Comparison of ENCODE assay signal across 19 cellular contexts in the genomic region with DNA sequence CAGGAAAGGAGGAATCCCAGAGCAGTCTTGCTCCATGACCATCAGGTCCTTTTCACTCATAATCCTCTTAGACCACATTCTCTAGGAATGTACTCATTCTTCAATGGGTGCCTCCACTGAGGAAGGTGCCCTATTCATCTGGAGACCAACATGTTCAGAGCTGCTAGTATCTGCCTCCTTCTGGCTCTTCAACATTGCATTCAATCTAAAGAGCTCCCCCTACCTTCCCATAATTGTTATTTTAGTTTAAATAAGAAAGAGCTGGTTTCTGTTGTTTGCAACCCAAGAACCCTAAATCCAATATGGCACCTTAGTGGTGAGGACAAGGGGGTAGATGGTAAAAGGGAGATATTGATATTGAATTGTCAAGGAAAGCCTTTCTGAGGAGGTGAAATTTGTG.
A peak's percentile ranks its signal among the peaks of the same experiment; 100 is the strongest.
DNase-seq lines count a peak whose midpoint lies in the region; ATAC-seq and TF ChIP-seq lines count a peak whose summit lies in the region.
"Had no signal": no experiment of that assay in that cellular context is flagged by ENCODE, and none has a peak within 500 bp of the region (broad histone marks: within the 10 kb centered on the region; RNA-seq: fewer than 3 reads in every experiment).

No MANE protein-coding gene starts in this region.

- H3K23me2 ChIP-seq in H9 (ENCODE audit: insufficient read length, low read depth, low read length, poor library complexity, severe bottlenecking): no peaks in the 10 kb centered on the region

- H3K4me1 ChIP-seq in H9 (ENCODE audit: insufficient read depth, low read length) (peaks cover 2% of the 10 kb centered on the region; the same call in 1 of the 2 replicates), OCI-LY1 (ENCODE audit: insufficient read depth, low read length, severe bottlenecking) (no peaks in the 10 kb centered on the region)
- H3K4me1 ChIP-seq: BLaER1 had no signal

- no peak overlapping the region for H2AK5ac ChIP-seq in H9 (ENCODE audit: insufficient read length, low read length)

- H2BK20ac ChIP-seq in H9 (ENCODE audit: low read depth, low read length, poor library complexity, severe bottlenecking): no peak overlapping the region

- H3K27me3 Mint-ChIP-seq in H9 (ENCODE audit: low read depth): peaks cover 2% of the 10 kb centered on the region; the same call in 1 of the 2 replicates

- no peak overlapping the region for H3K4me2 ChIP-seq in H9 (ENCODE audit: insufficient read depth, insufficient read length, low read length)
- no peak overlapping the region for H3K4me2 ChIP-seq in OCI-LY1 (ENCODE audit: low read length)
- H3K4me2 ChIP-seq: BLaER1 had no signal

- H3K4me3 ChIP-seq in OCI-LY1 (ENCODE audit: low read depth, low read length, poor library complexity, severe bottlenecking) (no peak overlapping the region), epithelial cell of proximal tubule (ENCODE audit: low read depth, low read length) (no peak overlapping the region)
- H3K4me3 ChIP-seq: BLaER1 had no signal

- H3K79me1 ChIP-seq in H9 (ENCODE audit: insufficient read depth, low read depth, low read length, poor library complexity, severe bottlenecking): no peaks in the 10 kb centered on the region

- H3F3A ChIP-seq in OCI-LY1 (ENCODE audit: insufficient read depth, low read length): no peaks in the 10 kb centered on the region

- H3K9me2 ChIP-seq in OCI-LY1 (ENCODE audit: low read depth, low read length): no peaks in the 10 kb centered on the region

- H3T11ph ChIP-seq in H9 (ENCODE audit: low read length): no peak overlapping the region

- no peak overlapping the region for H2BK12ac ChIP-seq in H9 (ENCODE audit: insufficient read length, low read depth, low read length)

- peaks cover 9 to 19% of the 10 kb centered on the region in 2 experiments for H3K4me1 Mint-ChIP-seq in H9
- H3K4me1 Mint-ChIP-seq: CD8-positive, alpha-beta memory T cell had no signal

- TF ChIP-seq CTCF in H9 (conservative IDR thresholded peaks at IDR 0.05) (peak; percentile 28; the same call in 2 of the 3 replicates), OCI-LY1 (IDR thresholded peaks at IDR 0.05; ENCODE audit: low read length) (peak; percentile 7; the same call in 1 of the 2 replicates), epithelial cell of proximal tubule (conservative IDR thresholded peaks at IDR 0.05; ENCODE audit: low read depth, low read length) (peak; percentile 13)

- peaks cover 0 to 8% (median 0%) of the 10 kb centered on the region in 3 experiments; a peak in 1 of 7 replicates for H3K36me3 Mint-ChIP-seq in H9 (ENCODE audit: insufficient read depth in 1 of 3, low read depth in 3 of 3)
- H3K36me3 Mint-ChIP-seq: CD8-positive, alpha-beta memory T cell had no signal

- no peak overlapping the region for H3K23ac ChIP-seq in H9 (ENCODE audit: insufficient read length, low read depth, low read length)

- peaks cover 0 to 3% of the 10 kb centered on the region in 2 experiments; a peak in 3 of 5 replicates for H3K9me3 Mint-ChIP-seq in H9
- H3K9me3 Mint-ChIP-seq: CD8-positive, alpha-beta memory T cell; T-helper 1 cell treated with Interleukin-12 subunit alpha and Interleukin-12 subunit beta and Interleukin-4 antibody, amounts not matched to agents 30 μg/mL and 1 μg/mL, for 36 hours had no signal

- H2BK5ac ChIP-seq in H9 (ENCODE audit: insufficient read length, low read length): no peak overlapping the region

- H2AFZ ChIP-seq in H9 (ENCODE audit: low read length): no peak overlapping the region
- no peak overlapping the region for H2AFZ ChIP-seq in OCI-LY1 (ENCODE audit: low read length)

- no peak overlapping the region for H3K14ac ChIP-seq in H9 (ENCODE audit: insufficient read depth, low read length)

- H3K56ac ChIP-seq in H9 (ENCODE audit: insufficient read length, low read depth, low read length): no peak overlapping the region

- H4K91ac ChIP-seq in H9 (ENCODE audit: insufficient read length, low read depth, low read length): no peak overlapping the region

- no peak for DNase-seq in H9
- no peak for DNase-seq in epithelial cell of proximal tubule (ENCODE audit: low read depth)
- DNase-seq in CD1c-positive myeloid dendritic cell (ENCODE audit: extremely low spot score): no peak
- DNase-seq: CD8-positive, alpha-beta memory T cell; DND-41; GF-D8; H7; NCI-H1092 treated with DMSO at 0.1 percent for 48 hours; NCI-H2081 treated with DMSO at 0.1 percent for 48 hours; NCI-H510A treated with DMSO at 0.1 percent for 48 hours; NCI-H82; SIG-M5 had no signal

- H3K27ac Mint-ChIP-seq in H9: peak overlapping the region in 1 of 3 experiments; percentile 9; a peak in 1 of 7 replicates
- H3K27ac Mint-ChIP-seq: CD8-positive, alpha-beta memory T cell; T-helper 1 cell treated with Interleukin-12 subunit alpha and Interleukin-12 subunit beta and Interleukin-4 antibody, amounts not matched to agents 30 μg/mL and 1 μg/mL, for 36 hours had no signal

- no peak overlapping the region for H3K4ac ChIP-seq in H9 (ENCODE audit: low read depth, low read length)

- H4K5ac ChIP-seq in H9 (ENCODE audit: insufficient read length, low read depth, low read length): no peak overlapping the region

- H3K36me3 ChIP-seq in OCI-LY1 (ENCODE audit: insufficient read depth, low read length): no peaks in the 10 kb centered on the region
- H3K36me3 ChIP-seq: BLaER1 had no signal

- H3K4me3 Mint-ChIP-seq in H9: no peak overlapping the region
- H3K4me3 Mint-ChIP-seq: CD8-positive, alpha-beta memory T cell; T-helper 1 cell treated with Interleukin-12 subunit alpha and Interleukin-12 subunit beta and Interleukin-4 antibody, amounts not matched to agents 30 μg/mL and 1 μg/mL, for 36 hours had no signal

- no peaks in the 10 kb centered on the region for H3K79me2 ChIP-seq in H9 (ENCODE audit: insufficient read depth, low read length)
- H3K79me2 ChIP-seq in OCI-LY1 (ENCODE audit: insufficient read depth, low read length): no peaks in the 10 kb centered on the region

- no peak overlapping the region for H3K9ac ChIP-seq in H9 (ENCODE audit: extremely low read depth, insufficient read length, low read length)
- no peak overlapping the region for H3K9ac ChIP-seq in OCI-LY1 (ENCODE audit: low read length)
- H3K9ac ChIP-seq: BLaER1 had no signal

- H3K18ac ChIP-seq in H9 (ENCODE audit: insufficient read length, low read depth, low read length): no peak overlapping the region

- no peak overlapping the region for H2BK15ac ChIP-seq in H9 (ENCODE audit: low read depth, low read length)

- ATAC-seq in GM18873 (IDR thresholded peaks at IDR 0.05; ENCODE audit: low FRiP score, unreplicated experiment) (no peak), HG02840 (IDR thresholded peaks at IDR 0.05; ENCODE audit: low FRiP score, unreplicated experiment) (no peak), GM18858 (IDR thresholded peaks at IDR 0.05; ENCODE audit: unreplicated experiment) (no peak)

- H4K20me1 ChIP-seq in H9 (ENCODE audit: control insufficient read depth, insufficient read depth, insufficient read length) (no peaks in the 10 kb centered on the region), OCI-LY1 (ENCODE audit: insufficient read depth, low read length) (no peaks in the 10 kb centered on the region)
- H4K20me1 ChIP-seq: BLaER1 had no signal

- no peaks in the 10 kb centered on the region for H3K9me3 ChIP-seq in H9 (ENCODE audit: control insufficient read depth, low read depth, low read length)
- no peaks in the 10 kb centered on the region for H3K9me3 ChIP-seq in OCI-LY1 (ENCODE audit: low read length)
- H3K9me3 ChIP-seq: BLaER1 had no signal

- no peak overlapping the region for H3K27ac ChIP-seq in H9 (ENCODE audit: insufficient read length, low read depth, low read length)
- H3K27ac ChIP-seq in OCI-LY1 (ENCODE audit: low read depth, low read length, poor library complexity, severe bottlenecking): no peak overlapping the region
- H3K27ac ChIP-seq: BLaER1, HL-60 had no signal

- H4K8ac ChIP-seq in H9 (replicated peaks; ENCODE audit: insufficient read length, low read depth, low read length): no peak overlapping the region

- no peaks in the 10 kb centered on the region for H3K27me3 ChIP-seq in H9 (ENCODE audit: insufficient read depth, low read length)
- peaks cover 7% of the 10 kb centered on the region for H3K27me3 ChIP-seq in OCI-LY1 (ENCODE audit: insufficient read depth, low read length)
- H3K27me3 ChIP-seq: BLaER1 had no signal

- no peak overlapping the region for H2BK120ac ChIP-seq in H9 (ENCODE audit: low read depth, low read length, poor library complexity, severe bottlenecking)
